8 cellular contexts compared by ENCODE assay signal in the genomic region with DNA sequence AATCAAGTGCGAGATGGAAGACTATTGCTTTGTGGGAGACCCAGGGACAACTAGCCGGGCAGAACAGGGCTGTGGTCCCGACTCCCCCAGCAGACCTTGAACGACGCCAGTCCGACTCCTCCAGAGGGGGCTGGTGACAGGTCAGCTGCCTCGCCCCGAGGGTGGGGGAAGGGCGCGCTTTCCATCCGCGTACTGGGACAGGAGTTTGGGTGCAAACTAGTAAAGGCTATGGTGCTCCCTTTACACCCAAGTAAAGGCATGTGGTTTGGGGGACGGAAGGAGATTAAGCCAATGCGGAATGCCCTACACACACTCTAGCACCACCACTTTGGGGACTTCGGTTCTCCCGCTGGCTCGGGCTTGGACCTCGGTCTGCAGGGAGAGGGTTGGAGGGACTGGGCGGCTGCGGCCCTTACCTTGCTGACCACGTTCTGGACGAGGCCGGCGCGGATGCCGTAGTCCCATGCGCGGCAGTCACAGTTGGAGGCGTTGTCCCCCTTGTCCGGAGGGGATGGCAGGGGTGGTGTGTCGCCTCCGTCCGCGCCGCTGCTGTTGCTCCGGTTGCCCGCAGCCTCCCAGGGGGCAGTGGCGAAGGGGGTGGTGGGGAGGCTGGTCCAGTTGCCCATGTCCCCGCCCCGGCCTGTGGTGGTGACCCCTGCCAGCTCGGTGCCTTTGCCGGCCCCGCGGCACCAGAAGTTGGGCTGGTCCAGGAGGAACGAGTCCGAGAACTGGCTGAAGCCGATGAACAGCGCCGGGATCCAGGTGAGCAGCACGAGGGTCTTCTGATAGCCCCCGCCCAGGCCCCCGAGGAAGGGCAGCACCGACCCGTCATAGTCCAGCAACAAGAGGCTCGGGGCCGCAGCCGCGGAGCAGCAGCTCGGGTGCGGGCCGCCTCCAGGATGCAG. TPM values are rescaled to one million over a fixed set of nuclear protein-coding genes. Genes with fewer than 3 reads are reported as not detected.
DNase-seq lines count a peak whose midpoint lies in the region; ATAC-seq and TF ChIP-seq lines count a peak whose summit lies in the region.

No MANE protein-coding gene starts in this region.

- H3K4me1 ChIP-seq in SJCRH30 (no peaks in the 10 kb centered on the region), esophagus muscularis mucosa (peaks cover 28 to 52% (median 46%) of the 10 kb centered on the region in 4 donors)

- H3K27me3 ChIP-seq in SJCRH30 (peaks cover 17% of the 10 kb centered on the region), esophagus muscularis mucosa (no peaks in the 10 kb centered on the region), neural cell (ENCODE audit: insufficient read depth, low read depth, low read length) (no peaks in the 10 kb centered on the region)

- intact Hi-C loops in esophagus muscularis mucosa (cut with DNase I) = loop anchor here (2.0 to 5.0 kb wide), 2 partner anchors 173 to 277 kb away; no protein-coding TSS in a partner anchor

- H3K4me3 ChIP-seq in SJCRH30 (peak overlapping the region; percentile 32), esophagus muscularis mucosa (peak overlapping the region; percentile 64 to 75 (median 74)), neural cell (ENCODE audit: low read length) (peak overlapping the region; percentile 99)

- no peaks in the 10 kb centered on the region for H3F3A ChIP-seq in neural cell (ENCODE audit: insufficient read depth, low read length, poor library complexity, severe bottlenecking)

- no peak for TF ChIP-seq POLR2A in esophagus muscularis mucosa (IDR thresholded peaks at IDR 0.05; ENCODE audit: low read depth)

- H2AFZ ChIP-seq in neural cell (ENCODE audit: low read depth, low read length) = no peak overlapping the region

- no peak for TF ChIP-seq CTCF in esophagus muscularis mucosa (IDR thresholded peaks at IDR 0.05)
- TF ChIP-seq CTCF in neural cell (IDR thresholded peaks at IDR 0.05; ENCODE audit: poor library complexity, severe bottlenecking) = no peak

- peak overlapping the region; percentile 95 for H3K4me2 ChIP-seq in neural cell (ENCODE audit: low read length)

- no peaks in the 10 kb centered on the region for H3K9me3 ChIP-seq in SJCRH30 (replicated peaks)
- no peaks in the 10 kb centered on the region for H3K9me3 ChIP-seq in esophagus muscularis mucosa
- no peaks in the 10 kb centered on the region for H3K9me3 ChIP-seq in neural cell (ENCODE audit: low read length)

- H3K27ac ChIP-seq in SJCRH30 (no peak overlapping the region), esophagus muscularis mucosa (replicated peaks in 1 of 4) (peak overlapping the region; percentile 31 to 87 (median 72)), neural cell (ENCODE audit: low read length) (no peak overlapping the region)

- H4K20me1 ChIP-seq in neural cell (ENCODE audit: insufficient read depth) = no peaks in the 10 kb centered on the region

- no peak for TF ChIP-seq EP300 in esophagus muscularis mucosa (IDR thresholded peaks at IDR 0.05)
- TF ChIP-seq EP300 in neural cell (conservative IDR thresholded peaks at IDR 0.05; ENCODE audit: poor library complexity, severe bottlenecking) = no peak

- WGBS in esophagus muscularis mucosa = 9% methylated on average over 11 of the region's 61 CpGs

- H3K9me2 ChIP-seq in neural cell (ENCODE audit: insufficient read depth, low read length) = no peaks in the 10 kb centered on the region

- H3K36me3 ChIP-seq in SJCRH30 (no peaks in the 10 kb centered on the region), esophagus muscularis mucosa (no peaks in the 10 kb centered on the region), neural cell (ENCODE audit: insufficient read depth, low read length) (no peaks in the 10 kb centered on the region)

- ATAC-seq in GM19035 (IDR thresholded peaks at IDR 0.05; ENCODE audit: unreplicated experiment) (no peak), HG03432 (IDR thresholded peaks at IDR 0.05; ENCODE audit: unreplicated experiment) (no peak)

- H3K79me2 ChIP-seq in neural cell (replicated peaks; ENCODE audit: insufficient read depth, low read length) = peaks cover 47% of the 10 kb centered on the region

- peak overlapping the region; percentile 79 for H3K9ac ChIP-seq in neural cell (ENCODE audit: low read length)

- DNase-seq in NCI-H2029 (lab: John Stamatoyannopoulos, UW) (peak; percentile 41), NCI-H2029 treated with DMSO at 0.1 percent for 48 hours (lab: John Stamatoyannopoulos, UW) (no peak), SJCRH30 (peak in 1 of 2 experiments; percentile 4), esophagus muscularis mucosa (ENCODE audit: extremely low spot score) (no peak), NCI-H510A treated with DMSO at 0.1 percent for 48 hours (lab: John Stamatoyannopoulos, UW) (no peak)

- TF ChIP-seq RAD21 in neural cell (conservative IDR thresholded peaks at IDR 0.05) = peak; percentile 16

TF ChIP-seq in neural cell, 6 proteins besides CTCF, POLR2A, EP300 and RAD21:
- TF ChIP-seq EZH2 (IDR thresholded peaks at IDR 0.05; ENCODE audit: borderline replicate concordance, insufficient read depth, low read length, poor library complexity, severe bottlenecking) (no peak), SMC3 (conservative IDR thresholded peaks at IDR 0.05; ENCODE audit: poor library complexity) (peak; percentile 22), TAF1 (IDR thresholded peaks at IDR 0.05; ENCODE audit: low read depth) (no peak), POLR2AphosphoS5 (IDR thresholded peaks at IDR 0.05) (peak; percentile 18), MXI1 (conservative IDR thresholded peaks at IDR 0.05; ENCODE audit: poor library complexity, severe bottlenecking) (peak; percentile 19)
- TF ChIP-seq, protein P1, sequence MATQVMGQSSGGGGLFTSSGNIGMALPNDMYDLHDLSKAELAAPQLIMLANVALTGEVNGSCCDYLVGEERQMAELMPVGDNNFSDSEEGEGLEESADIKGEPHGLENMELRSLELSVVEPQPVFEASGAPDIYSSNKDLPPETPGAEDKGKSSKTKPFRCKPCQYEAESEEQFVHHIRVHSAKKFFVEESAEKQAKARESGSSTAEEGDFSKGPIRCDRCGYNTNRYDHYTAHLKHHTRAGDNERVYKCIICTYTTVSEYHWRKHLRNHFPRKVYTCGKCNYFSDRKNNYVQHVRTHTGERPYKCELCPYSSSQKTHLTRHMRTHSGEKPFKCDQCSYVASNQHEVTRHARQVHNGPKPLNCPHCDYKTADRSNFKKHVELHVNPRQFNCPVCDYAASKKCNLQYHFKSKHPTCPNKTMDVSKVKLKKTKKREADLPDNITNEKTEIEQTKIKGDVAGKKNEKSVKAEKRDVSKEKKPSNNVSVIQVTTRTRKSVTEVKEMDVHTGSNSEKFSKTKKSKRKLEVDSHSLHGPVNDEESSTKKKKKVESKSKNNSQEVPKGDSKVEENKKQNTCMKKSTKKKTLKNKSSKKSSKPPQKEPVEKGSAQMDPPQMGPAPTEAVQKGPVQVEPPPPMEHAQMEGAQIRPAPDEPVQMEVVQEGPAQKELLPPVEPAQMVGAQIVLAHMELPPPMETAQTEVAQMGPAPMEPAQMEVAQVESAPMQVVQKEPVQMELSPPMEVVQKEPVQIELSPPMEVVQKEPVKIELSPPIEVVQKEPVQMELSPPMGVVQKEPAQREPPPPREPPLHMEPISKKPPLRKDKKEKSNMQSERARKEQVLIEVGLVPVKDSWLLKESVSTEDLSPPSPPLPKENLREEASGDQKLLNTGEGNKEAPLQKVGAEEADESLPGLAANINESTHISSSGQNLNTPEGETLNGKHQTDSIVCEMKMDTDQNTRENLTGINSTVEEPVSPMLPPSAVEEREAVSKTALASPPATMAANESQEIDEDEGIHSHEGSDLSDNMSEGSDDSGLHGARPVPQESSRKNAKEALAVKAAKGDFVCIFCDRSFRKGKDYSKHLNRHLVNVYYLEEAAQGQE (IDR thresholded peaks at IDR 0.05; ENCODE audit: borderline replicate concordance) = no peak

RNA-seq across cellular contexts. Expression of a gene that starts 1.1 kb away (rescaled TPM):
- 0.43 and 0.81 TPM in 2 replicates for total RNA-seq in SJCRH30 (2014; rRNA removed; shearing (Covaris generic))
- 10 to 100 TPM in 2 of 4 donors, 1 to 10 TPM in 2; 7.6 to 13.1 (median 9.5) TPM for total RNA-seq in esophagus muscularis mucosa
- polyA plus RNA-seq in neural cell = 8.4 and 8.8 TPM in 2 replicates
- polyA minus RNA-seq in neural cell = 32.5 and 33.6 TPM in 2 replicates

Comparison
In these comparisons a context has a peak if more than half of its experiments do, and no peak if none do; other contexts are left out.
1. H3K27ac ChIP-seq: peak in esophagus muscularis mucosa (4 of 4); none in SJCRH30 (single experiment) and neural cell (single experiment).
2. H3K4me3 ChIP-seq: peak in every context shown above with its lines; median percentile 99 in neural cell; 74 in esophagus muscularis mucosa; 32 in SJCRH30.